ENCODE assay signal across 10 cellular contexts in the genomic region with DNA sequence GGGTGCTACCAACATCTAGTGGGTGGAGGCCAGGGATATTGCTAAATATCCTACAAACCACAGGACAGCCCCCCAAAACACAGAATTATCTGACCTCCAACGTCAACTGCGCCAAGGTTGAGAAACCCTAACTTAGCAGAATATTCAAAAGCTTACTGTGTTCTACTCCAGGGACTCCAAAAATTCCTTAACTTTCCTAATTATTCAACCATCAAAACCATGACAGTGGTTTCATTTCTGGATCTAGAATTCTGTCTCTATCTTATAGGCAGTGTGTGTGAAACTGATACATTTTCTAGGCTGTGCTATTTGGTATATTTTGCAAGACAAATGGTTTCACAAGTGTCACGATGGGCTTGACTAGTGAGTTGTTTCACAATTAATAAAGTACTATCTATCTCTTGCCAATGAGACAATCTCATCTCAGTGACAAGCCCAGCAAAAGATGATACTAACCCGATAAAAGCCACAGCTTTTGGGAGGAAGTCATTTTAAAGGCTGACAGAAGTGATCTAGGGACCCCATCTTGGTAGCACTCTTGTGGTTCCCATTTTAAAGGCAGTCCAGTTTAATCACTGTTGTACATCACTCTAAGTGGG. TPM values are rescaled to one million over a fixed set of nuclear protein-coding genes. Genes with fewer than 3 reads are reported as not detected.
DNase-seq lines count a peak whose midpoint lies in the region; ATAC-seq and TF ChIP-seq lines count a peak whose summit lies in the region.
"Had no signal": no experiment of that assay in that cellular context is flagged by ENCODE, and none has a peak within 500 bp of the region (broad histone marks: within the 10 kb centered on the region; RNA-seq: fewer than 3 reads in every experiment).

No MANE protein-coding gene starts in this region.

- H3K9ac ChIP-seq in PC-3 (ENCODE audit: low read length): no peak overlapping the region

- H3K27me3 ChIP-seq in gastrocnemius medialis (no peaks in the 10 kb centered on the region), PC-3 (ENCODE audit: low read length) (no peaks in the 10 kb centered on the region)
- H3K27me3 ChIP-seq: heart right ventricle, transverse colon had no signal

- H4K20me1 ChIP-seq in PC-3 (ENCODE audit: low read length): no peaks in the 10 kb centered on the region

- H3K36me3 ChIP-seq in gastrocnemius medialis (peaks cover 0 to 77% of the 10 kb centered on the region in 2 donors), PC-3 (ENCODE audit: low read depth, low read length) (peaks cover 14% of the 10 kb centered on the region)

- DNase-seq in GM13976 (ENCODE audit: low spot score) (peak; percentile 47), gastrocnemius medialis (no peak), PC-3 (no peak), NCI-H82 treated with DMSO at 0.1 percent for 48 hours (lab: John Stamatoyannopoulos, UW; ENCODE audit: unreplicated experiment) (no peak)
- DNase-seq in activated CD4-positive, alpha-beta memory T cell treated with anti-CD3 and anti-CD28 coated beads for 36 hours: no peak
- DNase-seq: heart right ventricle, transverse colon had no signal

- no peak overlapping the region for H3K4me2 ChIP-seq in PC-3 (ENCODE audit: low read length)

- H2AFZ ChIP-seq in PC-3 (ENCODE audit: low read length): no peak overlapping the region

- in situ Hi-C loops in GM13976 (cut with MboI; ENCODE audit: low sequenced_read_pairs, unreplicated experiment): no loop called here
- in situ Hi-C loops in gastrocnemius medialis (cut with MboI; ENCODE audit: low sequenced_read_pairs in 4 of 4): no loop called here

- intact Hi-C loops in activated CD4-positive, alpha-beta memory T cell treated with anti-CD3 and anti-CD28 coated beads for 36 hours (cut with micrococcal nuclease): no loop called here
- intact Hi-C loops in gastrocnemius medialis (cut with DNase I; ENCODE audit: low total_unique reads): no loop called here
- intact Hi-C loops in PC-3 (cut with micrococcal nuclease): no loop called here

- no peak overlapping the region for H3K4me3 Mint-ChIP-seq in activated CD4-positive, alpha-beta memory T cell treated with anti-CD3 and anti-CD28 coated beads for 36 hours

- peak overlapping the region; percentile 11 to 95 (median 62) for H3K27ac ChIP-seq in gastrocnemius medialis
- no peak overlapping the region for H3K27ac ChIP-seq in PC-3 (ENCODE audit: low read length)
- H3K27ac ChIP-seq: heart right ventricle had no signal

- peaks cover 42% of the 10 kb centered on the region for H3K36me3 Mint-ChIP-seq in activated CD4-positive, alpha-beta memory T cell treated with anti-CD3 and anti-CD28 coated beads for 36 hours

- H3K9me3 ChIP-seq in gastrocnemius medialis (no peaks in the 10 kb centered on the region), PC-3 (ENCODE audit: low read length) (no peaks in the 10 kb centered on the region)
- H3K9me3 ChIP-seq: heart right ventricle, transverse colon had no signal

- no peaks in the 10 kb centered on the region for H3K79me2 ChIP-seq in PC-3 (ENCODE audit: low read length)

- no peak for TF ChIP-seq CTCF in GM13976 (IDR thresholded peaks at IDR 0.05; ENCODE audit: borderline replicate concordance, control extremely low read depth, extremely low read depth, insufficient read depth, missing control alignments)
- TF ChIP-seq CTCF in gastrocnemius medialis (IDR thresholded peaks at IDR 0.05 in 4 of 5, conservative IDR thresholded peaks at IDR 0.05 in 1 of 5): no peak
- no peak for TF ChIP-seq CTCF in PC-3 (conservative IDR thresholded peaks at IDR 0.05; ENCODE audit: low read depth, low read length)

- no peaks in the 10 kb centered on the region for H3F3A ChIP-seq in PC-3 (ENCODE audit: low read length, unreplicated experiment)

- peak overlapping the region; percentile 62 for H3K27ac Mint-ChIP-seq in activated CD4-positive, alpha-beta memory T cell treated with anti-CD3 and anti-CD28 coated beads for 36 hours

- BruUV-seq in PC-3 (replicated peaks; lab: Mats Ljungman, UMichigan): no TSS peak

- no peak overlapping the region for H3K4me3 ChIP-seq in gastrocnemius medialis
- H3K4me3 ChIP-seq in PC-3 (ENCODE audit: low read length): no peak overlapping the region
- H3K4me3 ChIP-seq: heart right ventricle, transverse colon had no signal

- H3K4me1 ChIP-seq in gastrocnemius medialis (peaks cover 0 to 9% of the 10 kb centered on the region in 2 donors), PC-3 (ENCODE audit: insufficient read depth, low read length) (no peaks in the 10 kb centered on the region)

- POLR2A ChIA-PET in activated CD4-positive, alpha-beta memory T cell treated with anti-CD3 and anti-CD28 coated beads for 36 hours (lab: Charles Lee): no interaction called here
- POLR2A ChIA-PET in PC-3 (lab: Charles Lee; ENCODE audit: unreplicated experiment): no interaction called here

- H3K9me3 Mint-ChIP-seq in activated CD4-positive, alpha-beta memory T cell treated with anti-CD3 and anti-CD28 coated beads for 36 hours: no peaks in the 10 kb centered on the region

- ATAC-seq in HG03159 (IDR thresholded peaks at IDR 0.05; ENCODE audit: unreplicated experiment) (peak; percentile 72), gastrocnemius medialis (peak in 1 of 2 donors; percentile 87), HG03342 (IDR thresholded peaks at IDR 0.05; ENCODE audit: unreplicated experiment) (no peak), PC-3 (no peak), HG02571 (IDR thresholded peaks at IDR 0.05; ENCODE audit: unreplicated experiment) (no peak)

- no peaks in the 10 kb centered on the region for H3K9me2 ChIP-seq in PC-3 (replicated peaks; ENCODE audit: low read length)

- CTCF ChIA-PET in activated CD4-positive, alpha-beta memory T cell treated with anti-CD3 and anti-CD28 coated beads for 36 hours (lab: Charles Lee): no interaction called here
- CTCF ChIA-PET in PC-3 (lab: Charles Lee): no interaction called here

- no peak for TF ChIP-seq POLR2A in gastrocnemius medialis (IDR thresholded peaks at IDR 0.05)

- no peaks in the 10 kb centered on the region for H3K27me3 Mint-ChIP-seq in activated CD4-positive, alpha-beta memory T cell treated with anti-CD3 and anti-CD28 coated beads for 36 hours

- H3K4me1 Mint-ChIP-seq in activated CD4-positive, alpha-beta memory T cell treated with anti-CD3 and anti-CD28 coated beads for 36 hours (ENCODE audit: low read depth): peaks cover 38% of the 10 kb centered on the region

RNA-seq across cellular contexts. Expression of gene TXNDC11, which starts 14.6 kb away (rescaled TPM):
- 10 to 100 TPM; 28.4 to 29.9 TPM for total RNA-seq in activated CD4-positive, alpha-beta memory T cell treated with anti-CD3 and anti-CD28 coated beads for 36 hours
- total RNA-seq in gastrocnemius medialis: 10 to 100 TPM; 35.2 to 64.5 (median 51.2) TPM
- total RNA-seq in PC-3 (2014; rRNA removed): 20.2 and 26.6 TPM in 2 replicates

RNA-seq across cellular contexts. Expression of gene SNN, which starts 59.8 kb away (rescaled TPM):
- 1 to 10 TPM; 9.1 TPM for total RNA-seq in activated CD4-positive, alpha-beta memory T cell treated with anti-CD3 and anti-CD28 coated beads for 36 hours
- total RNA-seq in gastrocnemius medialis: 10 to 100 TPM; 22.5 to 94.5 (median 78.1) TPM
- 4.3 and 5.4 TPM in 2 replicates for total RNA-seq in PC-3 (2014; rRNA removed)
